Comparison of ENCODE assay signal across 14 cellular contexts in the genomic region with DNA sequence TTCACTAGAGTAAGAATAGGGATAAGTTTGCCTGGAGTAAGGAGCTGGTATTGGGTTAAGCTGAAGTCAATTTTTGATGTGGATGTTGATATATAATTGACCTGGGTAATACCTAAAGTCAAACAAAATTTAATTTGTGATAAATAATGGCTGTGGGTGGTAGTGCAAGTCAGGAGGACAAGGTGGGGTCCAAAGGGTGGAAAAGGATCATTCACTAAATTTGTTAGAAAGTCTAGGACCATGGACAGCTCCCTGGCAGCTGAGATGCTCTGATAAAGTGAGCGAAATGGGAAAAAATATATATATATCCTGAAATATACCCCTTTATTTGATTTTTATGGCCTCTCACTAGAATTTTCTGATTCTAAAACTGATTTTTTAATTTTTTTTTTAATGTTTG.
A peak's percentile ranks its signal among the peaks of the same experiment; 100 is the strongest.
DNase-seq lines count a peak whose midpoint lies in the region; ATAC-seq, FAIRE-seq and TF ChIP-seq lines count a peak whose summit lies in the region.
"Had no signal": no experiment of that assay in that cellular context is flagged by ENCODE, and none has a peak within 500 bp of the region (broad histone marks: within the 10 kb centered on the region; RNA-seq: fewer than 3 reads in every experiment).

No MANE protein-coding gene starts in this region.

- no peak overlapping the region for H3K9ac ChIP-seq in GM12878 (ENCODE audit: control insufficient read depth, insufficient read depth, low read length)

- ATAC-seq in GM12878 (no peak), left lobe of liver (peak; percentile 42), gastroesophageal sphincter (no peak), HG02970 (IDR thresholded peaks at IDR 0.05; ENCODE audit: low FRiP score, unreplicated experiment) (no peak), GM21786 (IDR thresholded peaks at IDR 0.05; ENCODE audit: unreplicated experiment) (no peak)
- ATAC-seq: mucosa of descending colon had no signal

- DNase-seq in GM03348 (ENCODE audit: low spot score) (peak; percentile 13), M059J (ENCODE audit: low read depth) (peak; percentile 5), GM12878 (ENCODE audit: low read depth, low spot score) (no peak), left lobe of liver (ENCODE audit: low spot score) (no peak), GF-D8 (lab: John Stamatoyannopoulos, UW) (no peak)
- DNase-seq: activated CD8-positive, alpha-beta memory T cell treated with anti-CD3 and anti-CD28 coated beads for 24 hours; activated naive CD8-positive, alpha-beta T cell treated with anti-CD3 and anti-CD28 coated beads, Interleukin-2, amount 10 ng/mL, durations not matched to agents 7 days and 5 days; effector CD8-positive, alpha-beta T cell; NCI-H1092 treated with DMSO at 0.1 percent for 48 hours; T-helper 1 cell had no signal

- no peaks in the 10 kb centered on the region for H3K27me3 ChIP-seq in GM12878 (replicated peaks in 1 of 2; ENCODE audit: control insufficient read depth in 2 of 2, insufficient read depth in 2 of 2, low read length in 1 of 2)
- no peaks in the 10 kb centered on the region for H3K27me3 ChIP-seq in gastroesophageal sphincter

- BruUV-seq in GM12878 (replicated peaks; lab: Mats Ljungman, UMichigan), result no TSS peak

- intact Hi-C loops in GM12878 (cut with micrococcal nuclease; ENCODE audit: unreplicated experiment), result no loop called here

- H3K36me3 ChIP-seq in GM12878 (ENCODE audit: control insufficient read depth in 2 of 2, insufficient read depth in 2 of 2, low read length in 1 of 2) (no peaks in the 10 kb centered on the region), gastroesophageal sphincter (no peaks in the 10 kb centered on the region)

- no peaks in the 10 kb centered on the region for H4K20me1 ChIP-seq in GM12878 (ENCODE audit: control insufficient read depth, insufficient read depth)

- no peak for FAIRE-seq in GM12878 (lab: Jason Lieb, UNC)

- no peak overlapping the region for H2AFZ ChIP-seq in GM12878 (ENCODE audit: control insufficient read depth, low read depth, low read length)

- in situ Hi-C loops in GM12878 (cut with MboI), result no loop called here

- TF ChIP-seq POLR2A in GM12878 (IDR thresholded peaks at IDR 0.05; ENCODE audit: low read depth, low read length) (no peak), gastroesophageal sphincter (IDR thresholded peaks at IDR 0.05) (no peak)

- H3K4me3 ChIP-seq in GM12878 (no peak overlapping the region), gastroesophageal sphincter (no peak overlapping the region)
- H3K4me3 ChIP-seq: mucosa of descending colon had no signal

- RAD21 ChIA-PET in GM12878 (lab: Charles Lee; ENCODE audit: unreplicated experiment), result no interaction called here

- H3K27ac ChIP-seq in GM12878 (ENCODE audit: control insufficient read depth, insufficient read depth), result no peak overlapping the region
- H3K27ac ChIP-seq in gastroesophageal sphincter, result no peak overlapping the region

- H3K4me2 ChIP-seq in GM12878 (ENCODE audit: control insufficient read depth, insufficient read depth), result no peak overlapping the region

- H3K9me3 ChIP-seq in GM12878 (replicated peaks; ENCODE audit: control insufficient read depth, insufficient read depth, low read length) (no peaks in the 10 kb centered on the region), gastroesophageal sphincter (no peaks in the 10 kb centered on the region)
- H3K9me3 ChIP-seq: mucosa of descending colon had no signal

- H3K4me1 ChIP-seq in GM12878 (ENCODE audit: control insufficient read depth, insufficient read depth, low read length) (no peaks in the 10 kb centered on the region), gastroesophageal sphincter (no peaks in the 10 kb centered on the region)

- POLR2A ChIA-PET in GM12878 (lab: Charles Lee), result no interaction called here

- no peaks in the 10 kb centered on the region for H3K79me2 ChIP-seq in GM12878 (ENCODE audit: control insufficient read depth, insufficient read depth, low read length)

- CTCF ChIA-PET in GM12878 (lab: Yijun Ruan, JAX), result no interaction called here

- TF ChIP-seq EP300 in GM12878 (IDR thresholded peaks at IDR 0.05; ENCODE audit: borderline replicate concordance in 1 of 2, control insufficient read depth in 1 of 2, low read depth in 2 of 2, low read length in 2 of 2), result no peak
- TF ChIP-seq EP300 in gastroesophageal sphincter (IDR thresholded peaks at IDR 0.05), result no peak

- SMC1A ChIA-PET in GM12878 (lab: Charles Lee; ENCODE audit: uncharacterized antibody, unreplicated experiment), result no interaction called here

- WGBS in GM12878 (ENCODE audit: insufficient coverage, insufficient replicate concordance, low lambda C conversion rate, missing lambda C conversion rate), result 31% methylated on average over 1 of the region's 1 CpG
- WGBS in gastroesophageal sphincter (ENCODE audit: low coverage in 1 of 2), 2 donors, result 46 to 67% methylated on average over 1 of the region's 1 CpG

- no peak for TF ChIP-seq RAD21 in GM12878 (IDR thresholded peaks at IDR 0.05; ENCODE audit: insufficient read depth, low read depth, low read length)

- no peak for TF ChIP-seq CTCF in GM12878 (IDR thresholded peaks at IDR 0.05 in 2 of 3, conservative IDR thresholded peaks at IDR 0.05 in 1 of 3; ENCODE audit: control insufficient read depth in 2 of 3, extremely low read depth in 1 of 3, insufficient read depth in 1 of 3, low read depth in 3 of 3, low read length in 3 of 3)
- no peak for TF ChIP-seq CTCF in gastroesophageal sphincter (IDR thresholded peaks at IDR 0.05)

TF ChIP-seq in GM12878, 131 proteins besides CTCF, POLR2A, EP300 and RAD21:
- TF ChIP-seq SIX5 (IDR thresholded peaks at IDR 0.05; ENCODE audit: low read depth, low read length, severe bottlenecking) (no peak), ZNF217 (IDR thresholded peaks at IDR 0.05) (no peak), REST (IDR thresholded peaks at IDR 0.05; ENCODE audit: low read depth, low read length) (peak; percentile 82), PAX5 (IDR thresholded peaks at IDR 0.05; ENCODE audit: borderline replicate concordance, low read depth, low read length) (no peak)
- TF ChIP-seq, protein P1, sequence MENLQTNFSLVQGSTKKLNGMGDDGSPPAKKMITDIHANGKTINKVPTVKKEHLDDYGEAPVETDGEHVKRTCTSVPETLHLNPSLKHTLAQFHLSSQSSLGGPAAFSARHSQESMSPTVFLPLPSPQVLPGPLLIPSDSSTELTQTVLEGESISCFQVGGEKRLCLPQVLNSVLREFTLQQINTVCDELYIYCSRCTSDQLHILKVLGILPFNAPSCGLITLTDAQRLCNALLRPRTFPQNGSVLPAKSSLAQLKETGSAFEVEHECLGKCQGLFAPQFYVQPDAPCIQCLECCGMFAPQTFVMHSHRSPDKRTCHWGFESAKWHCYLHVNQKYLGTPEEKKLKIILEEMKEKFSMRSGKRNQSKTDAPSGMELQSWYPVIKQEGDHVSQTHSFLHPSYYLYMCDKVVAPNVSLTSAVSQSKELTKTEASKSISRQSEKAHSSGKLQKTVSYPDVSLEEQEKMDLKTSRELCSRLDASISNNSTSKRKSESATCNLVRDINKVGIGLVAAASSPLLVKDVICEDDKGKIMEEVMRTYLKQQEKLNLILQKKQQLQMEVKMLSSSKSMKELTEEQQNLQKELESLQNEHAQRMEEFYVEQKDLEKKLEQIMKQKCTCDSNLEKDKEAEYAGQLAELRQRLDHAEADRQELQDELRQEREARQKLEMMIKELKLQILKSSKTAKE (IDR thresholded peaks at IDR 0.05; ENCODE audit: low read depth, poor library complexity, severe bottlenecking), result no peak

Comparison
In these comparisons a context has a peak if more than half of its experiments do, and no peak if none do; other contexts are left out.
1. DNase-seq: peak in GM03348 (single experiment) and M059J (single experiment); none in GM12878 (single experiment), left lobe of liver (single experiment) and GF-D8 (single experiment).